ENCODE assay signal across 8 cellular contexts in the genomic region with DNA sequence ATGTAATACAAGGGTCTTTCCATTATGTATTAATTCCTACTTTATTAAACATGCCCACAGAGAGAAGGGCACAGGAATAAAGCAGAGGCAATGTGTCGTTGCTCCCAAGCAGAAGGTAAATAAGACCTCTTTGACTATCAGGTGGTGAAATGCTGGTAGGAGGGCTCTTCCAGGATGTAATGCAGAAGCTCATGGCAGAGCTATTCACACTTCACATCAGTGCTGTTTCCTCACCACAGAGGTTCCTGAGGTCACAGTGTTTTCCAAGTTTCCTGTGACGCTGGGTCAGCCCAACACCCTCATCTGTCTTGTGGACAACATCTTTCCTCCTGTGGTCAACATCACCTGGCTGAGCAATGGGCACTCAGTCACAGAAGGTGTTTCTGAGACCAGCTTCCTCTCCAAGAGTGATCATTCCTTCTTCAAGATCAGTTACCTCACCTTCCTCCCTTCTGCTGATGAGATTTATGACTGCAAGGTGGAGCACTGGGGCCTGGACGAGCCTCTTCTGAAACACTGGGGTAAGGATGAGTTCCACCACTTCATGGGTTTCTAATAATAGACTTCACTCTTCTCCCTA. TPM values are rescaled to one million over a fixed set of nuclear protein-coding genes. Genes with fewer than 3 reads are reported as not detected.
"Had no signal": no experiment of that assay in that cellular context is flagged by ENCODE, and none has a peak within 500 bp of the region (broad histone marks: within the 10 kb centered on the region; RNA-seq: fewer than 3 reads in every experiment).

No MANE protein-coding gene starts in this region.

RNA-seq across cellular contexts. Expression of a gene that starts 4.5 kb away (rescaled TPM):
- total RNA-seq: activated CD4-positive, alpha-beta memory T cell treated with anti-CD3 and anti-CD28 coated beads, Interleukin-2, amount 10 ng/mL, durations not matched to agents 7 days and 5 days; activated naive CD4-positive, alpha-beta T cell treated with anti-CD3 and anti-CD28 coated beads, Interleukin-2, amount 50 U/mL, for 72 hours; cerebellum; dermis blood vessel endothelial cell; fibroblast of lung; fibroblast of villous mesenchyme; glomerular endothelial cell had no signal
- polyA plus RNA-seq: fibroblast of lung had no signal

RNA-seq across cellular contexts. Expression of a gene that starts 17.7 kb away (rescaled TPM):
- total RNA-seq: activated CD4-positive, alpha-beta memory T cell treated with anti-CD3 and anti-CD28 coated beads, Interleukin-2, amount 10 ng/mL, durations not matched to agents 7 days and 5 days; activated naive CD8-positive, alpha-beta T cell treated with anti-CD3 and anti-CD28 coated beads, Interleukin-2, amount 10 ng/mL, durations not matched to agents 7 days and 5 days; cerebellum; dermis blood vessel endothelial cell; fibroblast of lung; fibroblast of villous mesenchyme; glomerular endothelial cell had no signal
- polyA plus RNA-seq: fibroblast of lung had no signal
